Comparison of ENCODE assay signal across 6 cellular contexts in the genomic region with DNA sequence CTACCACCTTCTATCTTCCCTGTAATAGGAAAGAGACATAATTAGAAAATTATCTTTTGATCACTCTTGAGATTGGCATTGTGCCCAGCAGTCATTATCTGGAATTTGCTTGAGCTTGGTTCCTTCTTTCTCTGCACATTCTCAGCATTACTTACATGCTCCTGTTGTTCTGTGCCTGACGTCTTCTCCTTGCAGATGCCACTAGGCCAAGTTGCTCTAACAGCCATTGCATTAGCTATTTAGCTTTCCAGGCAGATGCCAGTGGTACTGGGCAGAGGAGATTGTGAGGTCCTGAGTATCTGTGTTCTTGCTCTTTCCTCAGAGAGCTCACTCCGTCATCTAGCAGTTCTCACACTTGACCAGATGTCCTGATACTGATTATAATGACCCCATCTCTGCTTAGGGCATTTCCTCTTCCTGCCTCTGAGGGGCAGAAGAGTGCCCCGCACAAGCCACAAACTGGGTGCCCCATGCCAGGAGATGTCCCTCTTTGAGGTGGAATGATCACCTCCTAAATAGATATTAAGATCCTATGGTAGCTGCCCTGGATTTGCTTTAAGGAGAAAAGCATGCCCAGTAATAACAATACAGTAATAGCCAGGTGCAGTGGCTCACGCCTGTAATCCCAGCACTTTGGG. TPM values are rescaled to one million over a fixed set of nuclear protein-coding genes. Genes with fewer than 3 reads are reported as not detected.
DNase-seq lines count a peak whose midpoint lies in the region; ATAC-seq and TF ChIP-seq lines count a peak whose summit lies in the region.

No MANE protein-coding gene starts in this region.

- POLR2A ChIA-PET in CD8-positive, alpha-beta memory T cell (lab: Charles Lee), result no interaction called here

- peaks cover 41 to 53% (median 49%) of the 10 kb centered on the region in 3 donors for H3K4me1 Mint-ChIP-seq in CD8-positive, alpha-beta memory T cell
- H3K4me1 Mint-ChIP-seq in stimulated activated memory B cell treated with anti-CD40 and anti-IgM and Interleukin-4, amounts not matched to agents 10 μg/mL and 1 μg/mL and 100 μg/mL, for 72 hours, result peaks cover 7% of the 10 kb centered on the region

- TF ChIP-seq POLR2A in gastroesophageal sphincter (IDR thresholded peaks at IDR 0.05), result no peak

- no peaks in the 10 kb centered on the region for H3K27me3 ChIP-seq in CD8-positive, alpha-beta memory T cell (ENCODE audit: insufficient read depth, low read length, poor library complexity, severe bottlenecking)
- no peaks in the 10 kb centered on the region for H3K27me3 ChIP-seq in gastroesophageal sphincter

- H3K4me3 Mint-ChIP-seq in CD8-positive, alpha-beta memory T cell, result peak overlapping the region in 5 of 7 donors; percentile 18 to 61 (median 58)
- no peak overlapping the region for H3K4me3 Mint-ChIP-seq in stimulated activated memory B cell treated with anti-CD40 and anti-IgM and Interleukin-4, amounts not matched to agents 10 μg/mL and 1 μg/mL and 100 μg/mL, for 72 hours

- H3K9me3 Mint-ChIP-seq in CD8-positive, alpha-beta memory T cell, result no peaks in the 10 kb centered on the region
- no peaks in the 10 kb centered on the region for H3K9me3 Mint-ChIP-seq in stimulated activated memory B cell treated with anti-CD40 and anti-IgM and Interleukin-4, amounts not matched to agents 10 μg/mL and 1 μg/mL and 100 μg/mL, for 72 hours

- WGBS in gastroesophageal sphincter (ENCODE audit: low coverage in 1 of 2), 2 donors, result 33 to 64% methylated on average over 1 to 3 of the region's 4 CpGs

- ATAC-seq in gastroesophageal sphincter (no peak), HG02763 (IDR thresholded peaks at IDR 0.05; ENCODE audit: unreplicated experiment) (no peak)
- ATAC-seq in stimulated activated memory B cell treated with anti-CD40 and anti-IgM and Interleukin-4, amounts not matched to agents 10 μg/mL and 1 μg/mL and 100 μg/mL, for 72 hours, result no peak

- no peak overlapping the region for H3K27ac ChIP-seq in CD8-positive, alpha-beta memory T cell (ENCODE audit: low read depth, low read length)
- H3K27ac ChIP-seq in gastroesophageal sphincter, result peak overlapping the region in 3 of 4 donors; percentile 4 to 31 (median 10)

- H3K36me3 Mint-ChIP-seq in CD8-positive, alpha-beta memory T cell, result peaks cover 7 to 78% (median 26%) of the 10 kb centered on the region in 3 donors
- peaks cover 41% of the 10 kb centered on the region for H3K36me3 Mint-ChIP-seq in stimulated activated memory B cell treated with anti-CD40 and anti-IgM and Interleukin-4, amounts not matched to agents 10 μg/mL and 1 μg/mL and 100 μg/mL, for 72 hours

- H3K9me3 ChIP-seq in CD8-positive, alpha-beta memory T cell (ENCODE audit: low read length), result no peaks in the 10 kb centered on the region
- H3K9me3 ChIP-seq in gastroesophageal sphincter, result no peaks in the 10 kb centered on the region

- H3K27ac Mint-ChIP-seq in CD8-positive, alpha-beta memory T cell, result peak overlapping the region; percentile 30 to 96 (median 72)
- no peak overlapping the region for H3K27ac Mint-ChIP-seq in stimulated activated memory B cell treated with anti-CD40 and anti-IgM and Interleukin-4, amounts not matched to agents 10 μg/mL and 1 μg/mL and 100 μg/mL, for 72 hours

- TF ChIP-seq EP300 in gastroesophageal sphincter (IDR thresholded peaks at IDR 0.05), result no peak

- no peak for TF ChIP-seq CTCF in gastroesophageal sphincter (IDR thresholded peaks at IDR 0.05)

- peaks cover 56% of the 10 kb centered on the region for H3K36me3 ChIP-seq in CD8-positive, alpha-beta memory T cell (ENCODE audit: insufficient read depth, low read length)
- H3K36me3 ChIP-seq in gastroesophageal sphincter, result peaks cover 0 to 99% of the 10 kb centered on the region in 2 donors

- peak in 1 of 5 donors; percentile 36 for DNase-seq in CD8-positive, alpha-beta memory T cell
- DNase-seq in NOMO-1 (lab: John Stamatoyannopoulos, UW; ENCODE audit: unreplicated experiment in 2 of 2) (peak; percentile 51 to 55), NCI-H2107 treated with DMSO at 0.1 percent for 48 hours (lab: John Stamatoyannopoulos, UW; ENCODE audit: unreplicated experiment) (no peak)

- no peaks in the 10 kb centered on the region for H3K27me3 Mint-ChIP-seq in CD8-positive, alpha-beta memory T cell
- H3K27me3 Mint-ChIP-seq in stimulated activated memory B cell treated with anti-CD40 and anti-IgM and Interleukin-4, amounts not matched to agents 10 μg/mL and 1 μg/mL and 100 μg/mL, for 72 hours, result no peaks in the 10 kb centered on the region

- CTCF ChIA-PET in CD8-positive, alpha-beta memory T cell (lab: Charles Lee), result interaction anchor here (1.2 to 3.0 kb wide), 3 partner anchors 13 to 27 kb away, joined by 4 to 19 read pairs (median 6); no protein-coding TSS in a partner anchor

- H3K4me1 ChIP-seq in CD8-positive, alpha-beta memory T cell (ENCODE audit: insufficient read depth, low read length), result peaks cover 61% of the 10 kb centered on the region
- peaks cover 0 to 48% (median 11%) of the 10 kb centered on the region in 3 donors for H3K4me1 ChIP-seq in gastroesophageal sphincter

- no peak overlapping the region for H3K4me3 ChIP-seq in CD8-positive, alpha-beta memory T cell (ENCODE audit: low read length)
- no peak overlapping the region for H3K4me3 ChIP-seq in gastroesophageal sphincter

RNA-seq across cellular contexts. Expression of a gene that starts 30.7 kb away (rescaled TPM):
- total RNA-seq in CD8-positive, alpha-beta memory T cell, result 10 to 100 TPM; 56.8 TPM
- polyA plus RNA-seq in CD8-positive, alpha-beta memory T cell, result 76.1 TPM
- 100 to 1,000 TPM in 1 of 4 donors, 10 to 100 TPM in 3; 57.3 to 105 (median 64.0) TPM for total RNA-seq in gastroesophageal sphincter

RNA-seq across cellular contexts. Expression of a gene that starts 31.1 kb away (rescaled TPM):
- 10 to 100 TPM; 13.2 to 14.4 TPM for total RNA-seq in CD8-positive, alpha-beta memory T cell
- polyA plus RNA-seq in CD8-positive, alpha-beta memory T cell, result 9.6 TPM
- total RNA-seq in gastroesophageal sphincter, result 10 to 100 TPM in 3 of 4 donors, 1 to 10 TPM in 1; 4.7 to 14.2 (median 10.4) TPM

RNA-seq across cellular contexts. Expression of a gene that starts 49.3 kb away (rescaled TPM):
- not detected for total RNA-seq in CD8-positive, alpha-beta memory T cell
- not detected for polyA plus RNA-seq in CD8-positive, alpha-beta memory T cell
- 1 to 10 TPM in 1 of 4 donors, under 1 TPM in 1, not detected in 2; 0.62 to 3.6 TPM for total RNA-seq in gastroesophageal sphincter

RNA-seq across cellular contexts. Expression of a gene that starts 52.4 kb away (rescaled TPM):
- total RNA-seq in CD8-positive, alpha-beta memory T cell, result 10 to 100 TPM; 67.9 to 69.6 TPM
- 81.6 TPM for polyA plus RNA-seq in CD8-positive, alpha-beta memory T cell
- total RNA-seq in gastroesophageal sphincter, result 10 to 100 TPM; 47.8 to 81.1 (median 69.5) TPM

RNA-seq across cellular contexts. Expression of a gene that starts 52.7 kb away (rescaled TPM):
- 1 to 10 TPM; 4.6 to 5.3 TPM for total RNA-seq in CD8-positive, alpha-beta memory T cell
- 12.9 TPM for polyA plus RNA-seq in CD8-positive, alpha-beta memory T cell
- 1 to 10 TPM; 1.9 to 4.2 (median 2.5) TPM for total RNA-seq in gastroesophageal sphincter
